17 cellular contexts compared by ENCODE assay signal in genomic region chr2:228658998-228659397, GRCh38.
A peak's percentile ranks its signal among the peaks of the same experiment; 100 is the strongest.
DNase-seq lines count a peak whose midpoint lies in the region; ATAC-seq and TF ChIP-seq lines count a peak whose summit lies in the region.
"Had no signal": no experiment of that assay in that cellular context is flagged by ENCODE, and none has a peak within 500 bp of the region (broad histone marks: within the 10 kb centered on the region; RNA-seq: fewer than 3 reads in every experiment).

No MANE protein-coding gene starts in this region.

- no peak for TF ChIP-seq POLR2A in right lobe of liver (IDR thresholded peaks at IDR 0.05)

- no peak for ATAC-seq in HG02885 (IDR thresholded peaks at IDR 0.05; ENCODE audit: poor library complexity, unreplicated experiment)
- no peak for ATAC-seq in right lobe of liver
- ATAC-seq: activated naive CD4-positive, alpha-beta T cell treated with anti-CD3 and anti-CD28 coated beads, Interleukin-2, amount 50 U/mL, for 72 hours; HepG2 had no signal

- no peaks in the 10 kb centered on the region for H3K27me3 ChIP-seq in right lobe of liver
- H3K27me3 ChIP-seq: SJSA1, transverse colon had no signal

- peaks cover 0 to 6% (median 0%) of the 10 kb centered on the region in 4 donors for H3K4me1 ChIP-seq in right lobe of liver
- H3K4me1 ChIP-seq: SJSA1, transverse colon had no signal

- in situ Hi-C loops in astrocyte of the spinal cord (cut with HindIII; ENCODE audit: low sequenced_read_pairs), result no loop called here

- H3K36me3 ChIP-seq in right lobe of liver, result no peaks in the 10 kb centered on the region
- H3K36me3 ChIP-seq: SJSA1, transverse colon had no signal

- no peaks in the 10 kb centered on the region for H3K9me3 ChIP-seq in right lobe of liver
- H3K9me3 ChIP-seq: transverse colon had no signal

- TF ChIP-seq CTCF in astrocyte of the spinal cord (IDR thresholded peaks at IDR 0.05; ENCODE audit: low read depth, low read length) (no peak), right lobe of liver (IDR thresholded peaks at IDR 0.05) (no peak)

- DNase-seq in AG08396 (ENCODE audit: low spot score) (peak; percentile 24), HS-5 (ENCODE audit: low read depth) (peak; percentile 80), astrocyte of the spinal cord (ENCODE audit: low read depth, low spot score) (peak; percentile 89), hepatic stellate cell (ENCODE audit: low spot score) (peak; percentile 10), C1 segment of cervical spinal cord (lab: John Stamatoyannopoulos, UW) (no peak), NCI-H2107 (lab: John Stamatoyannopoulos, UW) (no peak), right lobe of liver (no peak)
- DNase-seq: activated CD4-positive, alpha-beta T cell treated with anti-CD3 and anti-CD28 coated beads, Interleukin-2, amount 10 ng/mL, durations not matched to agents 7 days and 5 days; H7; NCI-H1048; stimulated activated CD4-positive, alpha-beta T cell treated with anti-CD3 and anti-CD28 coated beads, Interleukin-2, amount 100 ng/mL, for 24 hours; transverse colon had no signal

- 81% methylated on average over 5 of the region's 5 CpGs for WGBS in right lobe of liver (ENCODE audit: insufficient coverage, low coverage, low lambda C conversion rate, missing lambda C conversion rate)

- intact Hi-C loops in right lobe of liver (cut with DNase I), result no loop called here

- H3K4me3 ChIP-seq in astrocyte of the spinal cord (ENCODE audit: low read depth, low read length) (no peak overlapping the region), right lobe of liver (no peak overlapping the region)
- H3K4me3 ChIP-seq: SJSA1, transverse colon had no signal

- H3K27ac ChIP-seq in right lobe of liver, result no peak overlapping the region
- H3K27ac ChIP-seq: epithelial cell of prostate, SJSA1, transverse colon had no signal

Comparison
In these comparisons a context has a peak if more than half of its experiments do, and no peak if none do; other contexts are left out.
1. DNase-seq: peak in AG08396 (single experiment), HS-5 (single experiment), astrocyte of the spinal cord (single experiment) and hepatic stellate cell (single experiment); none in C1 segment of cervical spinal cord (0 of 14), NCI-H2107 (single experiment) and right lobe of liver (0 of 3).